ENCODE assay signal across 12 cellular contexts in the genomic region with DNA sequence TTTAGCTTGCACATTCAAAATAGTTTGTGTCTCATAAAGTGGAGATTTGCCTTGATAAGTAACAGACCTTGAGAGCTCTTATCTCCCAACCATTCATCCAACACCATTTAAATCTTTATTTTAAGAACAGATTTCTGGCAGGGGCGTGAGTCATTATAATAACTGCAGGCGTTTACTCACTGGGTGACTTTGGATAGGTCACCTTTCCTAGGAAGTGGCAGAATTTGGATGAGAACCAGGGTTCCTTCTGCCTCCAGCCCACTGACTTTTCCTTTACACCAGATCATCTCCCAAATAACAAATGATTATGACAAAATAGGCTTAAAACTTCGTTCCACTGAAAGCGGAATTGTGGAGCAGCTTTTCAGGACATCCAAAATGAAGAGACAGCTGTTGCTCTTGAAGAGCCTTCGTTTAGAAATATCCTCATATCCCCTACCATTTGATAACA. TPM values are rescaled to one million over a fixed set of nuclear protein-coding genes. Genes with fewer than 3 reads are reported as not detected.
DNase-seq lines count a peak whose midpoint lies in the region; ATAC-seq and TF ChIP-seq lines count a peak whose summit lies in the region.
"Had no signal": no experiment of that assay in that cellular context is flagged by ENCODE, and none has a peak within 500 bp of the region (broad histone marks: within the 10 kb centered on the region; RNA-seq: fewer than 3 reads in every experiment).

No MANE protein-coding gene starts in this region.

- H3K4me2 ChIP-seq in parathyroid adenoma (ENCODE audit: low read length): peak overlapping the region; percentile 40

- H3K4me1 ChIP-seq in parathyroid adenoma: peaks cover 45% of the 10 kb centered on the region

- peak overlapping the region; percentile 75 for H2AFZ ChIP-seq in parathyroid adenoma

- in situ Hi-C loops in Caki2 (cut with HindIII; ENCODE audit: low pct_unique_long_range_greater_than_20kb, low sequenced_read_pairs): no loop called here

- ATAC-seq in HG02642 (IDR thresholded peaks at IDR 0.05; ENCODE audit: poor library complexity, unreplicated experiment): no peak
- no peak for ATAC-seq in HG03439 (IDR thresholded peaks at IDR 0.05; ENCODE audit: unreplicated experiment)
- ATAC-seq: activated CD8-positive, alpha-beta T cell treated with anti-CD3 and anti-CD28 coated beads, Interleukin-2, amount 10 ng/mL, durations not matched to agents 7 days and 5 days had no signal

- no peak overlapping the region for H3K4me3 ChIP-seq in fibroblast of mammary gland (ENCODE audit: control insufficient read depth, low read depth, low read length)
- H3K4me3 ChIP-seq in parathyroid adenoma (ENCODE audit: low read depth, low read length): no peak overlapping the region
- H3K4me3 ChIP-seq: testis had no signal

- H3K27ac ChIP-seq in parathyroid adenoma: peak overlapping the region; percentile 64

- H3K9ac ChIP-seq in parathyroid adenoma: no peak overlapping the region

- no peaks in the 10 kb centered on the region for H3K27me3 ChIP-seq in parathyroid adenoma (ENCODE audit: control insufficient read depth, insufficient read depth, low read length)
- H3K27me3 ChIP-seq: testis had no signal

- TF ChIP-seq CTCF in fibroblast of mammary gland (conservative IDR thresholded peaks at IDR 0.05; ENCODE audit: control insufficient read depth, insufficient read depth, low read depth, low read length): no peak
- TF ChIP-seq CTCF in parathyroid adenoma (IDR thresholded peaks at IDR 0.05): no peak

- peaks cover 10% of the 10 kb centered on the region for H3K79me2 ChIP-seq in parathyroid adenoma

- H3K36me3 ChIP-seq in parathyroid adenoma (ENCODE audit: control insufficient read depth, insufficient read depth, low read length): no peaks in the 10 kb centered on the region

- no peaks in the 10 kb centered on the region for H3K9me3 ChIP-seq in parathyroid adenoma (ENCODE audit: control insufficient read depth, low read length)
- H3K9me3 ChIP-seq: testis had no signal

- DNase-seq in Caki2 (ENCODE audit: low read depth) (peak; percentile 39), RPMI7951 (ENCODE audit: low read depth) (peak; percentile 93), fibroblast of mammary gland (ENCODE audit: low read depth) (peak; percentile 81), DMS53 (lab: John Stamatoyannopoulos, UW) (no peak), NOMO-1 treated with DMSO at 0.1 percent for 48 hours (lab: John Stamatoyannopoulos, UW; ENCODE audit: unreplicated experiment) (no peak)
- DNase-seq: activated CD8-positive, alpha-beta T cell treated with anti-CD3 and anti-CD28 coated beads, Interleukin-2, amount 10 ng/mL, durations not matched to agents 7 days and 5 days; activated naive CD4-positive, alpha-beta T cell treated with anti-CD3 and anti-CD28 coated beads, Interleukin-2, amount 10 ng/mL, durations not matched to agents 7 days and 5 days; NCI-H2081; testis had no signal

RNA-seq across cellular contexts. Expression of gene LMCD1, which starts 5.0 kb away (rescaled TPM):
- total RNA-seq in Caki2 (2014; rRNA removed; shearing (Covaris generic); ENCODE audit: low replicate concordance): 28.6 and 50.1 TPM in 2 replicates
- 31.8 and 40.6 TPM in 2 replicates for total RNA-seq in RPMI7951 (2014; rRNA removed; shearing (Covaris generic))

Comparison
In these comparisons a context has a peak if more than half of its experiments do, and no peak if none do; other contexts are left out.
1. DNase-seq: peak in Caki2 (single experiment), RPMI7951 (single experiment) and fibroblast of mammary gland (single experiment); none in DMS53 (single experiment) and NOMO-1 treated with DMSO at 0.1 percent for 48 hours (single experiment).